1 cellular context compared by ENCODE assay signal in genomic region chr6:125918681-125919566, GRCh38.
A peak's percentile ranks its signal among the peaks of the same experiment; 100 is the strongest.
TF ChIP-seq lines count a peak whose summit lies in the region.

No MANE protein-coding gene starts in this region.

TF ChIP-seq in A549, 52 proteins besides CTCF, POLR2A, EP300 and RAD21 (continued from another document):
- TF ChIP-seq MYC (IDR thresholded peaks at IDR 0.05; ENCODE audit: borderline replicate concordance, low read length) (no peak), ZNF302 (CRISPR knock-in tag; IDR thresholded peaks at IDR 0.05) (no peak), TFCP2L1 (CRISPR knock-in tag; IDR thresholded peaks at IDR 0.05) (no peak), CHD2 (IDR thresholded peaks at IDR 0.05; ENCODE audit: low read length, partially characterized antibody) (no peak), CBX8 (IDR thresholded peaks at IDR 0.05) (no peak), NFE2L2 (conservative IDR thresholded peaks at IDR 0.05; ENCODE audit: low read length) (no peak), ZFP36 (IDR thresholded peaks at IDR 0.05; ENCODE audit: borderline replicate concordance, partially characterized antibody) (peak; percentile 85), ESRRA (IDR thresholded peaks at IDR 0.05; ENCODE audit: borderline replicate concordance, low read length) (no peak), KDM5A (IDR thresholded peaks at IDR 0.05) (no peak), CEBPB (IDR thresholded peaks at IDR 0.05) (peak; percentile 65 to 75), HOXB13 (CRISPR knock-in tag; IDR thresholded peaks at IDR 0.05; ENCODE audit: low read depth) (no peak), GATA3 (IDR thresholded peaks at IDR 0.05; ENCODE audit: borderline replicate concordance) (no peak), JUN (IDR thresholded peaks at IDR 0.05) (peak in 1 of 2 experiments; percentile 77; a peak in 4 of 5 replicates), RFX5 (IDR thresholded peaks at IDR 0.05) (no peak), NR3C1 (IDR thresholded peaks at IDR 0.05) (no peak), ELK1 (IDR thresholded peaks at IDR 0.05; ENCODE audit: low read depth, low read length) (peak; percentile 95), HOXA7 (CRISPR knock-in tag; IDR thresholded peaks at IDR 0.05) (no peak), NPAS2 (CRISPR knock-in tag; IDR thresholded peaks at IDR 0.05; ENCODE audit: borderline replicate concordance) (no peak), POLR2AphosphoS2 (conservative IDR thresholded peaks at IDR 0.05; ENCODE audit: low read length) (no peak), RNF2 (IDR thresholded peaks at IDR 0.05; ENCODE audit: borderline replicate concordance, low read depth) (no peak), MAFK (IDR thresholded peaks at IDR 0.05; ENCODE audit: partially characterized antibody) (no peak)
- TF ChIP-seq, protein P1, sequence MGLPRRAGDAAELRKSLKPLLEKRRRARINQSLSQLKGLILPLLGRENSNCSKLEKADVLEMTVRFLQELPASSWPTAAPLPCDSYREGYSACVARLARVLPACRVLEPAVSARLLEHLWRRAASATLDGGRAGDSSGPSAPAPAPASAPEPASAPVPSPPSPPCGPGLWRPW (IDR thresholded peaks at IDR 0.05) = no peak
TF ChIP-seq in A549: peak in this region for 6.
